Comparison of ENCODE assay signal across 10 cellular contexts in the genomic region with DNA sequence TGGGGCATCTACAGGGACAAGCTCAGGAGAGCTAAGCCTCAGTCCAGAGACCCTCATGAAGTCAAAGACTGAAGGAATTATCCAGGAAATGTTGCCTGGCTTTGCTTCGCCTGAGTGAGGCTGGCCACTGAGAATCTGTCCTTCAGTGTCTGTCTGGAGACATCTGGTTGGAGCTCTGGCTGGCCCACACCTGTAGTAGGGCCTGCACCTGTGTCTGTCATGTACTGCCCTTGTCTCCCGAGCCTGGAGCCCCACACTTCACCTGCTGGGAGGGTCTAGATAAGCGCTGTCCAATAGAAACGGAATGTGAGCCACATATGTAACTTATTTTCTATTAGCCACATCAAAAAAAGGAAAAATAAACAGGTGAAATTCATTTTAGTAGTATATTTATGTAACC. TPM values are rescaled to one million over a fixed set of nuclear protein-coding genes. Genes with fewer than 3 reads are reported as not detected.
DNase-seq lines count a peak whose midpoint lies in the region; ATAC-seq, FAIRE-seq and TF ChIP-seq lines count a peak whose summit lies in the region.
"Had no signal": no experiment of that assay in that cellular context is flagged by ENCODE, and none has a peak within 500 bp of the region (broad histone marks: within the 10 kb centered on the region; RNA-seq: fewer than 3 reads in every experiment).

No MANE protein-coding gene starts in this region.

- H3K4me3 Mint-ChIP-seq in osteocyte (ENCODE audit: unreplicated experiment) = no peak overlapping the region

- H3K9me2 ChIP-seq in OCI-LY1 (ENCODE audit: low read depth, low read length) = no peaks in the 10 kb centered on the region

- H3K27ac Mint-ChIP-seq in osteocyte (ENCODE audit: unreplicated experiment) = peak overlapping the region; percentile 92

- CTCF ChIA-PET in A549 (lab: Yijun Ruan, JAX) = interaction anchor here (1.9 to 31.0 kb wide), 5 partner anchors 9 to 122 kb away, joined by 6 to 1532 read pairs (median 147); partner anchors contain the start of genes HDAC7, RPAP3 and SLC48A1

- DNase-seq in A549 (ENCODE audit: low read depth in 1 of 2, low spot score in 1 of 2) (no peak), osteocyte (ENCODE audit: extremely low spot score, unreplicated experiment) (no peak), hepatic stellate cell (ENCODE audit: low spot score) (no peak), anterior cingulate cortex (lab: John Stamatoyannopoulos, UW) (no peak), foreskin keratinocyte (no peak), putamen (ENCODE audit: low spot score) (no peak)

- no peak for FAIRE-seq in A549 (lab: Jason Lieb, UNC)
- FAIRE-seq: D721Med, endometrium had no signal

- TF ChIP-seq RAD21 in A549 (conservative IDR thresholded peaks at IDR 0.05 in 1 of 2, IDR thresholded peaks at IDR 0.05 in 1 of 2) = no peak

- H3K4me1 ChIP-seq in A549 (peaks cover 38% of the 10 kb centered on the region), OCI-LY1 (ENCODE audit: insufficient read depth, low read length, severe bottlenecking) (peaks cover 92% of the 10 kb centered on the region), duodenal mucosa (ENCODE audit: control insufficient read depth in 1 of 2, insufficient read depth in 2 of 2, low read length in 2 of 2) (peaks cover 23 to 27% of the 10 kb centered on the region in 2 donors), foreskin keratinocyte (peaks cover 29% of the 10 kb centered on the region)

- no peaks in the 10 kb centered on the region for H3K27me3 Mint-ChIP-seq in osteocyte (ENCODE audit: unreplicated experiment)

- no peak overlapping the region for H2AFZ ChIP-seq in OCI-LY1 (ENCODE audit: low read length)

- no peaks in the 10 kb centered on the region for H4K20me1 ChIP-seq in OCI-LY1 (ENCODE audit: insufficient read depth, low read length)

- peaks cover 43% of the 10 kb centered on the region for H3K4me1 Mint-ChIP-seq in osteocyte (ENCODE audit: unreplicated experiment)

- no peak for TF ChIP-seq POLR2A in A549 (IDR thresholded peaks at IDR 0.05; ENCODE audit: low read length)

- H3K9me3 Mint-ChIP-seq in osteocyte (ENCODE audit: unreplicated experiment) = no peaks in the 10 kb centered on the region

- H3K4me2 ChIP-seq in A549 (peak overlapping the region; percentile 53), OCI-LY1 (ENCODE audit: low read length) (no peak overlapping the region)

- H3F3A ChIP-seq in OCI-LY1 (ENCODE audit: insufficient read depth, low read length) = no peaks in the 10 kb centered on the region

- H3K9me3 ChIP-seq in A549 (no peaks in the 10 kb centered on the region), OCI-LY1 (ENCODE audit: low read length) (no peaks in the 10 kb centered on the region), duodenal mucosa (ENCODE audit: control insufficient read depth in 1 of 2, low read length in 2 of 2) (no peaks in the 10 kb centered on the region)

- H3K36me3 ChIP-seq in OCI-LY1 (ENCODE audit: insufficient read depth, low read length) = no peaks in the 10 kb centered on the region
- H3K36me3 ChIP-seq in duodenal mucosa (ENCODE audit: control insufficient read depth in 1 of 2, insufficient read depth in 2 of 2, low read length in 2 of 2) = no peaks in the 10 kb centered on the region

- 94% methylated on average over 4 of the region's 4 CpGs for WGBS in A549 (ENCODE audit: missing lambda C conversion rate)

- no peaks in the 10 kb centered on the region for H3K79me2 ChIP-seq in OCI-LY1 (ENCODE audit: insufficient read depth, low read length)

- POLR2A ChIA-PET in A549 (lab: Yijun Ruan, JAX) = interaction anchor here (0.9 to 3.7 kb wide), 3 partner anchors 10 to 123 kb away, joined by 3 to 28 read pairs (median 4); partner anchors contain the start of genes HDAC7 and RPAP3

- TF ChIP-seq EP300 in A549 (IDR thresholded peaks at IDR 0.05) = no peak

- ATAC-seq in A549 (no peak), foreskin keratinocyte (no peak)

- peak overlapping the region; percentile 59 to 86 for H3K27ac ChIP-seq in A549
- peak overlapping the region; percentile 100 for H3K27ac ChIP-seq in OCI-LY1 (ENCODE audit: low read depth, low read length, poor library complexity, severe bottlenecking)
- peak overlapping the region; percentile 61 for H3K27ac ChIP-seq in duodenal mucosa (ENCODE audit: low read depth, low read length)
- H3K27ac ChIP-seq in foreskin keratinocyte = no peak overlapping the region

- H3K27me3 ChIP-seq in OCI-LY1 (ENCODE audit: insufficient read depth, low read length) = no peaks in the 10 kb centered on the region
- H3K27me3 ChIP-seq in duodenal mucosa (ENCODE audit: control insufficient read depth in 1 of 2, insufficient read depth in 2 of 2, low read length in 2 of 2) = no peaks in the 10 kb centered on the region
- no peaks in the 10 kb centered on the region for H3K27me3 ChIP-seq in foreskin keratinocyte

- no peak for TF ChIP-seq CTCF in A549 (IDR thresholded peaks at IDR 0.05)
- no peak for TF ChIP-seq CTCF in OCI-LY1 (IDR thresholded peaks at IDR 0.05; ENCODE audit: low read length)
- no peak for TF ChIP-seq CTCF in osteocyte (IDR thresholded peaks at IDR 0.05)
- TF ChIP-seq CTCF in foreskin keratinocyte (conservative IDR thresholded peaks at IDR 0.05) = no peak

- H3K36me3 Mint-ChIP-seq in osteocyte (ENCODE audit: unreplicated experiment) = no peaks in the 10 kb centered on the region

- H3K9ac ChIP-seq in OCI-LY1 (ENCODE audit: low read length) = no peak overlapping the region; the same call in 1 of the 2 replicates
- H3K9ac ChIP-seq in duodenal mucosa (ENCODE audit: low read depth in 1 of 2, low read length in 2 of 2) = peak overlapping the region; percentile 14 to 40

- H3K4me3 ChIP-seq in A549 = no peak overlapping the region
- no peak overlapping the region for H3K4me3 ChIP-seq in OCI-LY1 (ENCODE audit: low read depth, low read length, poor library complexity, severe bottlenecking)
- peak overlapping the region; percentile 34 to 37 for H3K4me3 ChIP-seq in duodenal mucosa (ENCODE audit: low read depth in 1 of 2, low read length in 2 of 2)

TF ChIP-seq in A549, 52 proteins besides CTCF, POLR2A, EP300 and RAD21:
- no peak for TF ChIP-seq EHMT2 (IDR thresholded peaks at IDR 0.05; ENCODE audit: low read depth)
- TF ChIP-seq, protein P1, sequence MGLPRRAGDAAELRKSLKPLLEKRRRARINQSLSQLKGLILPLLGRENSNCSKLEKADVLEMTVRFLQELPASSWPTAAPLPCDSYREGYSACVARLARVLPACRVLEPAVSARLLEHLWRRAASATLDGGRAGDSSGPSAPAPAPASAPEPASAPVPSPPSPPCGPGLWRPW (IDR thresholded peaks at IDR 0.05) = no peak
- TF ChIP-seq PBX3 (IDR thresholded peaks at IDR 0.05) = no peak
- no peak for TF ChIP-seq RARB (CRISPR knock-in tag; IDR thresholded peaks at IDR 0.05)
- TF ChIP-seq USF2 (IDR thresholded peaks at IDR 0.05) = no peak
- TF ChIP-seq FOSB (CRISPR knock-in tag; IDR thresholded peaks at IDR 0.05) = no peak
- no peak for TF ChIP-seq MYC (IDR thresholded peaks at IDR 0.05; ENCODE audit: borderline replicate concordance, low read length)
- no peak for TF ChIP-seq NFE2L2 (conservative IDR thresholded peaks at IDR 0.05; ENCODE audit: low read length)
- no peak for TF ChIP-seq CEBPB (IDR thresholded peaks at IDR 0.05)
TF ChIP-seq in A549: peak in this region for 0.

RNA-seq across cellular contexts. Expression of gene HDAC7, which starts 9.9 kb away (rescaled TPM):
- polyA plus RNA-seq in A549 (2011; rRNA removed) (17.2 and 20.8 TPM in 2 replicates), A549 (2017; fragmentation: RNase III; extraction: RNeasy Plus Mini Kit Qiagen cat#74134 plus additional on column Dnase treatment) (34.1 to 38.9 TPM (median 36.0 TPM) in 3 replicates), foreskin keratinocyte (47.3 and 51.7 TPM in 2 replicates)
- 42.9 and 56.8 TPM in 2 replicates for polyA plus RNA-seq in A549 (2012; cell fraction: cytosol; rRNA removed)
- 170 and 171 TPM in 2 replicates for polyA plus RNA-seq in A549 (2012; cell fraction: nucleus; rRNA removed)
- 20.2 and 26.1 TPM in 2 replicates for polyA minus RNA-seq in A549 (2011; rRNA and poly(A)+ RNA removed)
- total RNA-seq in osteocyte (114 and 120 TPM in 2 replicates), foreskin keratinocyte (52.3 and 55.8 TPM in 2 replicates)

RNA-seq across cellular contexts. Expression of gene SLC48A1, which starts 56.5 kb away (rescaled TPM):
- 25.1 and 27.3 TPM in 2 replicates for polyA plus RNA-seq in A549 (2011; rRNA removed)
- 27.5 and 39.0 TPM in 2 replicates for polyA plus RNA-seq in A549 (2012; cell fraction: cytosol; rRNA removed)
- 43.0 and 43.8 TPM in 2 replicates for polyA plus RNA-seq in A549 (2012; cell fraction: nucleus; rRNA removed)
- polyA plus RNA-seq in A549 (2017; fragmentation: RNase III; extraction: RNeasy Plus Mini Kit Qiagen cat#74134 plus additional on column Dnase treatment) = 32.6 to 35.2 TPM (median 33.3 TPM) in 3 replicates
- polyA minus RNA-seq in A549 (2011; rRNA and poly(A)+ RNA removed) = 37.7 and 42.9 TPM in 2 replicates
- total RNA-seq in osteocyte = 21.2 and 21.6 TPM in 2 replicates
- total RNA-seq in foreskin keratinocyte = 14.5 and 14.9 TPM in 2 replicates
- 12.0 and 13.2 TPM in 2 replicates for polyA plus RNA-seq in foreskin keratinocyte

Comparison
In these comparisons a context has a peak if more than half of its experiments do, and no peak if none do; other contexts are left out.
1. H3K4me3 ChIP-seq: peak in duodenal mucosa (2 of 2); none in A549 (single experiment) and OCI-LY1 (single experiment).